In genomic region chr4:137430171-137430570, GRCh38 we compare ENCODE assay signal across 1 cellular context.
TF ChIP-seq lines count a peak whose summit lies in the region.

No MANE protein-coding gene starts in this region.

TF ChIP-seq in GM12878, 131 proteins besides CTCF, POLR2A, EP300 and RAD21 (continued from another document):
- TF ChIP-seq ZNF592 (IDR thresholded peaks at IDR 0.05) (no peak), E2F8 (IDR thresholded peaks at IDR 0.05; ENCODE audit: low read depth, partially characterized antibody) (no peak), MEF2A (IDR thresholded peaks at IDR 0.05; ENCODE audit: insufficient read depth, low read depth, low read length) (no peak), CBX5 (IDR thresholded peaks at IDR 0.05; ENCODE audit: low read depth) (no peak), EZH2 (IDR thresholded peaks at IDR 0.05; ENCODE audit: borderline replicate concordance, control insufficient read depth, low read depth, low read length) (no peak), RFX5 (IDR thresholded peaks at IDR 0.05; ENCODE audit: low read depth, low read length) (no peak), NR2C1 (IDR thresholded peaks at IDR 0.05) (no peak), DPF2 (IDR thresholded peaks at IDR 0.05) (no peak)
